ENCODE assay signal across 13 cellular contexts in the genomic region with DNA sequence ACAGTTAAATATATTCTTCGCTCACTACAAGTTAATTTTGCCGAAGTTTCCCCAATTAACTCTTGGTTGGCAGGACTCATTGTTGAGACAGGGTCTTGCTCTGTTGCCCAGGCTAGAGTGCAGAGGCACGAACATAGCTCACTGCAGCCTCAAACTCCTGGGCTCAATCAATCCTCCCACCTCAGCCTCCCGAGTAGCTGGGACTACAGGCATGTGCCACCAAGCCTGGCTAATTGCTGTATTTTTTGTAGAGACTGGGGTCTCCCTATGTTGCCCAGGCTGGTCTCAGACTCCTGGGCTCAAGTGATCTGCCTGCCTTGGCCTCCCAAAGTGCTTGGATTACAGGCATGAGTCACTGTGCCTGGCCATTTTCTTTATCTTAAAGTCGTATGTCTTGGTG. TPM values are rescaled to one million over a fixed set of nuclear protein-coding genes. Genes with fewer than 3 reads are reported as not detected.
DNase-seq lines count a peak whose midpoint lies in the region; ATAC-seq, FAIRE-seq and TF ChIP-seq lines count a peak whose summit lies in the region.
"Not testable (repeated sequence)": the region's sequence is repeated elsewhere in the genome, so short reads cannot be mapped to it uniquely, and the experiment has no call there.
"Had no signal": no experiment of that assay in that cellular context is flagged by ENCODE, and none has a peak within 500 bp of the region (broad histone marks: within the 10 kb centered on the region; RNA-seq: fewer than 3 reads in every experiment).

No MANE protein-coding gene starts in this region.

- FAIRE-seq in A549 (lab: Jason Lieb, UNC), result peak; percentile 7

- not testable (repeated sequence) for DNase-seq in A549 (ENCODE audit: low read depth in 1 of 2, low spot score in 1 of 2); WTC11 (ENCODE audit: low spot score); progenitor cell of endocrine pancreas (ENCODE audit: low spot score, unreplicated experiment)
- DNase-seq in brain microvascular endothelial cell (peak; percentile 5), left lobe of liver (ENCODE audit: low spot score) (peak; percentile 19)

- not testable (repeated sequence) for H3K4me3 ChIP-seq in A549; brain microvascular endothelial cell (ENCODE audit: low read depth, low read length)

- H3K9me3 Mint-ChIP-seq in WTC11; progenitor cell of endocrine pancreas (ENCODE audit: low read depth): not testable (repeated sequence)

- H3K27me3 Mint-ChIP-seq in WTC11 (ENCODE audit: low read depth); progenitor cell of endocrine pancreas: not testable (repeated sequence)

- 77% methylated on average over 5 of the region's 5 CpGs for WGBS in A549 (ENCODE audit: missing lambda C conversion rate)

- in situ Hi-C loops in brain microvascular endothelial cell (cut with HindIII; ENCODE audit: low pct_ligation_motif_present, low sequenced_read_pairs), result not testable (repeated sequence)

- ATAC-seq in A549, WTC11, left lobe of liver: not testable (repeated sequence)

- POLR2A ChIA-PET in A549 (lab: Yijun Ruan, JAX); WTC11 (lab: Charles Lee): not testable (repeated sequence)

- not testable (repeated sequence) for TF ChIP-seq POLR2A in A549 (IDR thresholded peaks at IDR 0.05; ENCODE audit: low read length)

- H3K4me1 Mint-ChIP-seq in WTC11; progenitor cell of endocrine pancreas (ENCODE audit: low read depth): not testable (repeated sequence)

- TF ChIP-seq RAD21 in A549 (conservative IDR thresholded peaks at IDR 0.05 in 1 of 2, IDR thresholded peaks at IDR 0.05 in 1 of 2), result not testable (repeated sequence)

- TF ChIP-seq CTCF in A549 (IDR thresholded peaks at IDR 0.05); WTC11 (IDR thresholded peaks at IDR 0.05); brain microvascular endothelial cell (IDR thresholded peaks at IDR 0.05; ENCODE audit: low read depth, low read length, missing control alignments); progenitor cell of endocrine pancreas (IDR thresholded peaks at IDR 0.05; ENCODE audit: unreplicated experiment): not testable (repeated sequence)

- not testable (repeated sequence) for H3K27ac Mint-ChIP-seq in WTC11
- H3K27ac Mint-ChIP-seq in progenitor cell of endocrine pancreas, result peak overlapping the region; percentile 67

- H3K27ac ChIP-seq in A549, brain microvascular endothelial cell: not testable (repeated sequence)

- not testable (repeated sequence) for H3K4me2 ChIP-seq in A549

- not testable (repeated sequence) for TF ChIP-seq EP300 in A549 (IDR thresholded peaks at IDR 0.05)

- H3K36me3 Mint-ChIP-seq in WTC11; progenitor cell of endocrine pancreas (ENCODE audit: insufficient read depth): not testable (repeated sequence)

- not testable (repeated sequence) for H3K4me1 ChIP-seq in A549

- not testable (repeated sequence) for H3K36me3 ChIP-seq in brain microvascular endothelial cell (replicated peaks)

- not testable (repeated sequence) for H3K27me3 ChIP-seq in brain microvascular endothelial cell (replicated peaks)

- CTCF ChIA-PET in A549 (lab: Yijun Ruan, JAX), result interaction anchor here (0.9 to 1.8 kb wide), 2 partner anchors 13 to 227 kb away, joined by 3 to 5 read pairs; no protein-coding TSS in a partner anchor
- CTCF ChIA-PET in WTC11 (lab: Charles Lee), result interaction anchor here (0.8 kb wide), 1 partner anchor 9 kb away, joined by 3 read pairs; no protein-coding TSS in a partner anchor

- H3K9me3 ChIP-seq in A549, result not testable (repeated sequence)

- not testable (repeated sequence) for H3K4me3 Mint-ChIP-seq in WTC11; progenitor cell of endocrine pancreas (ENCODE audit: low read depth)

TF ChIP-seq in WTC11, 78 proteins besides CTCF, POLR2A, EP300 and RAD21:
- TF ChIP-seq ZNF121 (CRISPR knock-in tag; IDR thresholded peaks at IDR 0.05), result peak; percentile 67; the same call in 1 of the 2 replicates

RNA-seq across cellular contexts. Expression of a gene that starts 15.7 kb away (rescaled TPM):
- polyA plus RNA-seq in A549 (2011; rRNA removed) (0.50 and 1.3 TPM in 2 replicates), A549 (2017; fragmentation: RNase III; extraction: RNeasy Plus Mini Kit Qiagen cat#74134 plus additional on column Dnase treatment) (0.54 to 0.62 TPM (median 0.62 TPM) in 3 replicates)
- 0.29 and 0.48 TPM in 2 replicates for polyA plus RNA-seq in A549 (2012; cell fraction: cytosol; rRNA removed)
- polyA plus RNA-seq in A549 (2012; cell fraction: nucleus; rRNA removed), result 2.5 and 2.8 TPM in 2 replicates
- 0.74 and 1.0 TPM in 2 replicates for polyA minus RNA-seq in A549 (2011; rRNA and poly(A)+ RNA removed)
- total RNA-seq in WTC11 (2021) (0.11 to 0.27 TPM (median 0.16 TPM) in 3 replicates), left lobe of liver (11.4 TPM), progenitor cell of endocrine pancreas (4.6 and 5.4 TPM in 2 replicates)
- total RNA-seq: A172, Daoy had no signal
- polyA plus RNA-seq: AG04450; CD14-positive monocyte; CD4-positive, alpha-beta memory T cell; CD4-positive, CD25-positive, alpha-beta regulatory T cell; CD8-positive, alpha-beta memory T cell; GM12878 had no signal
